ENCODE assay signal across 9 cellular contexts in the genomic region with DNA sequence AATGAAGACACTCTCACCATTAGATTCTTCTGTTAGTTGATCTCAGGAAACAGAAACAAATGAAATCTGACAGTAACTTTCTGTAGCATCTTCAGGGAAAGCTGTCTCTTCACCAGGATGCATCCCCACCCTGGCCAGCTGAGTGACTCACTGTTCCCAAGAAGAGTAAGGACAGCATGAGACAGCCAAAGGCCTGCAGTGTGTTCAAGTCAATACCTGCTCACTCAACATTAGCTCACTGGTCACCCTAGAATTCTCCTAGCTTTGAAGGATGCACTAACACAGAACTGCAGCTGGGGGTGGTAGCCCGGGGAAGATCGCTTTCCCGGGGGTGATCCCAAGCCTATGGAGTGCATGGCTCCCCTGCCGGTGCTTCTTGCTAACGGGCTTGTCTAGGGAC.
DNase-seq lines count a peak whose midpoint lies in the region; ATAC-seq and TF ChIP-seq lines count a peak whose summit lies in the region.
"Had no signal": no experiment of that assay in that cellular context is flagged by ENCODE, and none has a peak within 500 bp of the region (broad histone marks: within the 10 kb centered on the region; RNA-seq: fewer than 3 reads in every experiment).

No MANE protein-coding gene starts in this region.

- H3K27me3 Mint-ChIP-seq in stimulated activated naive CD8-positive, alpha-beta T cell treated with anti-CD3 and anti-CD28 coated beads, Interleukin-15, amount 100 ng/mL, for 72 hours = no peaks in the 10 kb centered on the region
- H3K27me3 Mint-ChIP-seq in nephron (ENCODE audit: low read depth) = no peaks in the 10 kb centered on the region

- H3K4me3 ChIP-seq in epithelial cell of esophagus (ENCODE audit: low read length) = no peak overlapping the region

- no peaks in the 10 kb centered on the region for H3K4me1 Mint-ChIP-seq in stimulated activated naive CD8-positive, alpha-beta T cell treated with anti-CD3 and anti-CD28 coated beads, Interleukin-15, amount 100 ng/mL, for 72 hours
- H3K4me1 Mint-ChIP-seq in nephron = no peaks in the 10 kb centered on the region

- TF ChIP-seq CTCF in epithelial cell of esophagus (IDR thresholded peaks at IDR 0.05; ENCODE audit: insufficient read depth, low read depth, low read length, missing control alignments) = peak; percentile 36
- no peak for TF ChIP-seq CTCF in nephron (IDR thresholded peaks at IDR 0.05; ENCODE audit: unreplicated experiment in 3 of 3)

- no peak for DNase-seq in stimulated activated naive CD8-positive, alpha-beta T cell treated with anti-CD3 and anti-CD28 coated beads, Interleukin-15, amount 100 ng/mL, for 72 hours
- no peak for DNase-seq in stimulated activated naive CD8-positive, alpha-beta T cell treated with anti-CD3 and anti-CD28 coated beads, Interleukin-15, Interleukin-2, amounts not matched to agents 100 U/mL and 50 U/mL, for 24 hours
- DNase-seq in epithelial cell of esophagus (ENCODE audit: low read depth) (peak; percentile 90), NCI-H1092 (lab: John Stamatoyannopoulos, UW) (no peak), NCI-H1436 (lab: John Stamatoyannopoulos, UW) (no peak), DMS153 treated with DMSO at 0.1 percent for 48 hours (lab: John Stamatoyannopoulos, UW; ENCODE audit: unreplicated experiment) (no peak)

- no peaks in the 10 kb centered on the region for H3K9me3 Mint-ChIP-seq in stimulated activated naive CD8-positive, alpha-beta T cell treated with anti-CD3 and anti-CD28 coated beads, Interleukin-15, amount 100 ng/mL, for 72 hours
- H3K9me3 Mint-ChIP-seq in nephron = no peaks in the 10 kb centered on the region
- H3K9me3 Mint-ChIP-seq: T-helper 1 cell treated with Interleukin-12 subunit alpha and Interleukin-12 subunit beta and Interleukin-4 antibody, amounts not matched to agents 30 μg/mL and 1 μg/mL, for 36 hours had no signal

- ATAC-seq in stimulated activated naive CD8-positive, alpha-beta T cell treated with anti-CD3 and anti-CD28 coated beads, Interleukin-15, amount 100 ng/mL, for 72 hours = no peak
- no peak for ATAC-seq in stimulated activated naive CD8-positive, alpha-beta T cell treated with anti-CD3 and anti-CD28 coated beads, Interleukin-15, Interleukin-2, amounts not matched to agents 100 U/mL and 50 U/mL, for 24 hours
- ATAC-seq in HG02759 (IDR thresholded peaks at IDR 0.05; ENCODE audit: unreplicated experiment) = no peak

- peak overlapping the region; percentile 6 to 65 for H3K27ac Mint-ChIP-seq in stimulated activated naive CD8-positive, alpha-beta T cell treated with anti-CD3 and anti-CD28 coated beads, Interleukin-15, amount 100 ng/mL, for 72 hours
- H3K27ac Mint-ChIP-seq in nephron = peak overlapping the region in 2 of 3 experiments; percentile 18 to 45
- H3K27ac Mint-ChIP-seq: T-helper 1 cell treated with Interleukin-12 subunit alpha and Interleukin-12 subunit beta and Interleukin-4 antibody, amounts not matched to agents 30 μg/mL and 1 μg/mL, for 36 hours had no signal

- no peak overlapping the region for H3K4me3 Mint-ChIP-seq in stimulated activated naive CD8-positive, alpha-beta T cell treated with anti-CD3 and anti-CD28 coated beads, Interleukin-15, amount 100 ng/mL, for 72 hours
- H3K4me3 Mint-ChIP-seq in nephron = no peak overlapping the region
- H3K4me3 Mint-ChIP-seq: T-helper 1 cell treated with Interleukin-12 subunit alpha and Interleukin-12 subunit beta and Interleukin-4 antibody, amounts not matched to agents 30 μg/mL and 1 μg/mL, for 36 hours had no signal

- peaks cover 61% of the 10 kb centered on the region for H3K36me3 Mint-ChIP-seq in nephron (ENCODE audit: low read depth)
